16 cellular contexts compared by ENCODE assay signal in genomic region chr13:63307239-63307638, GRCh38.
A peak's percentile ranks its signal among the peaks of the same experiment; 100 is the strongest.
DNase-seq lines count a peak whose midpoint lies in the region; ATAC-seq and TF ChIP-seq lines count a peak whose summit lies in the region.
"Had no signal": no experiment of that assay in that cellular context is flagged by ENCODE, and none has a peak within 500 bp of the region (broad histone marks: within the 10 kb centered on the region; RNA-seq: fewer than 3 reads in every experiment).

No MANE protein-coding gene starts in this region.

- peak; percentile 15 for DNase-seq in HT-29 (ENCODE audit: low spot score)
- peak; percentile 30 for DNase-seq in NOMO-1 treated with dmso at 0.1 percent for 144 hours (lab: John Stamatoyannopoulos, UW; ENCODE audit: unreplicated experiment)
- DNase-seq in iris pigment epithelial cell (ENCODE audit: low read depth), result peak; percentile 20
- DNase-seq in HAP-1 (ENCODE audit: low spot score in 2 of 2), result no peak
- DNase-seq in Peyer's patch, result no peak
- DNase-seq in stomach, result no peak
- DNase-seq: activated CD8-positive, alpha-beta memory T cell treated with anti-CD3 and anti-CD28 coated beads for 24 hours; activated effector memory CD4-positive, alpha-beta T cell treated with anti-CD3 and anti-CD28 coated beads, Interleukin-2, amount 50 U/mL, for 16 hours; BE2C; dermis blood vessel endothelial cell; left ventricle myocardium superior; NCI-H2081 treated with DMSO at 0.1 percent for 48 hours; SK-N-SH; WERI-Rb-1 had no signal

- TF ChIP-seq POLR2A in Peyer's patch (IDR thresholded peaks at IDR 0.05), result no peak
- no peak for TF ChIP-seq POLR2A in stomach (IDR thresholded peaks at IDR 0.05)

- WGBS in stomach, 5 donors, result 13 to 36% (median 21%) methylated on average over 2 of the region's 2 CpGs

- H3K4me3 ChIP-seq in HAP-1 (no peak overlapping the region), Peyer's patch (no peak overlapping the region), stomach (no peak overlapping the region)

- no peaks in the 10 kb centered on the region for H3K36me3 ChIP-seq in HAP-1 (replicated peaks)
- H3K36me3 ChIP-seq in Peyer's patch, result no peaks in the 10 kb centered on the region
- H3K36me3 ChIP-seq in stomach, result no peaks in the 10 kb centered on the region
- H3K36me3 ChIP-seq: BE2C, WERI-Rb-1 had no signal

- no peak for TF ChIP-seq EP300 in stomach (IDR thresholded peaks at IDR 0.05)

- intact Hi-C loops in stomach (cut with DNase I; ENCODE audit: low total_unique reads), result no loop called here

- TF ChIP-seq CTCF in Peyer's patch (IDR thresholded peaks at IDR 0.05) (no peak), stomach (IDR thresholded peaks at IDR 0.05) (no peak)

- H3K4me1 ChIP-seq in HAP-1 (no peaks in the 10 kb centered on the region), Peyer's patch (no peaks in the 10 kb centered on the region), stomach (no peaks in the 10 kb centered on the region)
- H3K4me1 ChIP-seq: BE2C had no signal

- ATAC-seq in GM21717 (IDR thresholded peaks at IDR 0.05; ENCODE audit: unreplicated experiment), result peak; percentile 58
- ATAC-seq: left ventricle myocardium superior; naive thymus-derived CD8-positive, alpha-beta T cell had no signal

- H3K9me3 ChIP-seq in HAP-1, result no peaks in the 10 kb centered on the region
- peaks cover 0 to 7% (median 0%) of the 10 kb centered on the region in 4 donors for H3K9me3 ChIP-seq in Peyer's patch
- H3K9me3 ChIP-seq in stomach, result peaks cover 0 to 8% (median 3%) of the 10 kb centered on the region in 4 donors
- H3K9me3 ChIP-seq: BE2C, SK-N-SH had no signal

- H3K27ac ChIP-seq in Peyer's patch (no peak overlapping the region), stomach (no peak overlapping the region)
- H3K27ac ChIP-seq: WERI-Rb-1 had no signal

- in situ Hi-C loops in HAP-1 (cut with MboI; ENCODE audit: low sequenced_read_pairs), result no loop called here

- H3K27me3 ChIP-seq in HAP-1 (ENCODE audit: low read depth) (no peaks in the 10 kb centered on the region), Peyer's patch (no peaks in the 10 kb centered on the region), stomach (no peaks in the 10 kb centered on the region)
- H3K27me3 ChIP-seq: BE2C had no signal

Comparison
In these comparisons a context has a peak if more than half of its experiments do, and no peak if none do; other contexts are left out.
1. DNase-seq: peak in HT-29 (single experiment), NOMO-1 treated with dmso at 0.1 percent for 144 hours (single experiment) and iris pigment epithelial cell (single experiment); none in HAP-1 (0 of 2), Peyer's patch (0 of 3) and stomach (single experiment).